In the genomic region with DNA sequence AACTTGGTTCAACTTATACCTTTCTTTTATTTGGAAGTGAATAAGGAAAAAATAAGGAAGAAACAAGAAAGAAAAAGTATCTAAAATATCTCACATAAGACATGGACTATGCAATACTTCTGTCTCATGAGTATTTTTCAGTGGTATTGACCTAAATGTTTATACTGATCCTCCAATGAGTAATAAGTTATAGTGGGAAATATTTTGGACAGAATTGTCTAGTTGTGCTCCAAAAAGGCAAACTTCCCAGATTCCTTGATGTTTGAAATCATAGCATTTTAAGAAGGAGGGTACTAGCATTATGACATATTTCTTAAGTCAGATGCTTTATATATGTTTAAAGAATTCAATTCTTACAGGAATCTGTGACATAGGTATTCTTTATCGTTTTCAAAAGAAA, we compare ENCODE assay signal across 26 cellular contexts.
"Had no signal": no experiment of that assay in that cellular context is flagged by ENCODE, and none has a peak within 500 bp of the region (broad histone marks: within the 10 kb centered on the region; RNA-seq: fewer than 3 reads in every experiment).

No MANE protein-coding gene starts in this region.

- H3K9me3 ChIP-seq: gastrocnemius medialis, left ventricle myocardium inferior, testis, uterus had no signal

- H3K27me3 ChIP-seq: dorsolateral prefrontal cortex, gastrocnemius medialis, neural progenitor cell, testis, uterus had no signal

- H3K4me1 Mint-ChIP-seq: activated CD4-positive, alpha-beta T cell treated with anti-CD3 and anti-CD28 coated beads, Interleukin-2, amount 10 ng/mL, durations not matched to agents 24 days and 14 days; activated CD8-positive, alpha-beta memory T cell treated with anti-CD3 and anti-CD28 coated beads, Interleukin-2, amount 10 ng/mL, durations not matched to agents 7 days and 5 days; central memory CD8-positive, alpha-beta T cell; stimulated activated naive B cell treated with anti-CD40 and anti-IgM and Interleukin-4, amounts not matched to agents 10 μg/mL and 1 μg/mL and 100 μg/mL, for 72 hours had no signal

- H3K4me1 ChIP-seq: left ventricle myocardium inferior, neural progenitor cell, testis, uterus had no signal

- H3K9ac ChIP-seq: neural progenitor cell had no signal

- H3K27ac ChIP-seq: dorsolateral prefrontal cortex, gastrocnemius medialis, left ventricle myocardium inferior, neural progenitor cell, testis, uterus had no signal

- H3K4me2 ChIP-seq: neural progenitor cell had no signal

- H3K9me3 Mint-ChIP-seq: activated CD4-positive, alpha-beta T cell treated with anti-CD3 and anti-CD28 coated beads, Interleukin-2, amount 10 ng/mL, durations not matched to agents 24 days and 14 days; activated CD8-positive, alpha-beta T cell treated with anti-CD3 and anti-CD28 coated beads for 36 hours; activated naive CD8-positive, alpha-beta T cell treated with anti-CD3 and anti-CD28 coated beads, Interleukin-2, amount 50 U/mL, for 24 hours; naive thymus-derived CD8-positive, alpha-beta T cell; neural progenitor cell; stimulated activated naive B cell treated with anti-CD40 and anti-IgM and Interleukin-4, amounts not matched to agents 10 μg/mL and 1 μg/mL and 100 μg/mL, for 72 hours; T-helper 1 cell treated with Interleukin-12 subunit alpha and Interleukin-12 subunit beta and Interleukin-4 antibody, amounts not matched to agents 30 μg/mL and 1 μg/mL, for 36 hours had no signal

- ATAC-seq: activated CD8-positive, alpha-beta memory T cell treated with anti-CD3 and anti-CD28 coated beads, Interleukin-2, amount 10 ng/mL, durations not matched to agents 7 days and 5 days; effector memory CD8-positive, alpha-beta T cell; esophagus mucosa; gastrocnemius medialis; naive thymus-derived CD8-positive, alpha-beta T cell; sciatic nerve; stimulated activated naive B cell treated with anti-CD40 and anti-IgM and Interleukin-4, amounts not matched to agents 10 μg/mL and 1 μg/mL and 100 μg/mL, for 72 hours had no signal

- DNase-seq: activated CD4-positive, alpha-beta T cell treated with anti-CD3 and anti-CD28 coated beads, Interleukin-2, amount 10 ng/mL, durations not matched to agents 24 days and 14 days; activated CD4-positive, CD25-positive, alpha-beta regulatory T cell; activated CD8-positive, alpha-beta memory T cell treated with anti-CD3 and anti-CD28 coated beads, Interleukin-2, amount 10 ng/mL, durations not matched to agents 7 days and 5 days; activated CD8-positive, alpha-beta T cell treated with anti-CD3 and anti-CD28 coated beads for 36 hours; activated effector memory CD4-positive, alpha-beta T cell treated with anti-CD3 and anti-CD28 coated beads, Interleukin-2, amount 50 U/mL, for 16 hours; activated naive CD4-positive, alpha-beta T cell treated with anti-CD3 and anti-CD28 coated beads, Interleukin-2, amount 50 U/mL, for 16 hours; activated naive CD8-positive, alpha-beta T cell treated with anti-CD3 and anti-CD28 coated beads, Interleukin-2, amount 50 U/mL, for 24 hours; activated T-cell treated with anti-CD3 and anti-CD28 coated beads for 4 hours; aorta; dorsolateral prefrontal cortex; effector memory CD8-positive, alpha-beta T cell; gastrocnemius medialis; hippocampal formation; left ventricle myocardium inferior; naive thymus-derived CD8-positive, alpha-beta T cell; small intestine; stimulated activated CD8-positive, alpha-beta memory T cell treated with anti-CD3 and anti-CD28 coated beads, Interleukin-4, amount 100 ng/mL, for 48 hours; stimulated activated naive B cell treated with anti-CD40 and anti-IgM and Interleukin-4, amounts not matched to agents 10 μg/mL and 1 μg/mL and 100 μg/mL, for 72 hours; testis; uterus had no signal

- H3K27me3 Mint-ChIP-seq: activated CD4-positive, alpha-beta T cell treated with anti-CD3 and anti-CD28 coated beads, Interleukin-2, amount 10 ng/mL, durations not matched to agents 24 days and 14 days; activated CD8-positive, alpha-beta memory T cell treated with anti-CD3 and anti-CD28 coated beads, Interleukin-2, amount 10 ng/mL, durations not matched to agents 7 days and 5 days; activated naive CD8-positive, alpha-beta T cell treated with anti-CD3 and anti-CD28 coated beads, Interleukin-2, amount 50 U/mL, for 24 hours; central memory CD8-positive, alpha-beta T cell; effector memory CD8-positive, alpha-beta T cell had no signal

- H3K36me3 Mint-ChIP-seq: activated CD8-positive, alpha-beta memory T cell treated with anti-CD3 and anti-CD28 coated beads, Interleukin-2, amount 10 ng/mL, durations not matched to agents 7 days and 5 days; naive thymus-derived CD8-positive, alpha-beta T cell; neural progenitor cell; stimulated activated naive B cell treated with anti-CD40 and anti-IgM and Interleukin-4, amounts not matched to agents 10 μg/mL and 1 μg/mL and 100 μg/mL, for 72 hours had no signal

- FAIRE-seq: colon, small intestine had no signal

- H2AFZ ChIP-seq: neural progenitor cell had no signal

- H3K4me3 ChIP-seq: dorsolateral prefrontal cortex, gastrocnemius medialis, left ventricle myocardium inferior, neural progenitor cell, testis, uterus had no signal

- H3K36me3 ChIP-seq: gastrocnemius medialis, left ventricle myocardium inferior, neural progenitor cell, uterus had no signal

- H3K27ac Mint-ChIP-seq: activated CD4-positive, alpha-beta T cell treated with anti-CD3 and anti-CD28 coated beads, Interleukin-2, amount 10 ng/mL, durations not matched to agents 24 days and 14 days; activated CD8-positive, alpha-beta memory T cell treated with anti-CD3 and anti-CD28 coated beads, Interleukin-2, amount 10 ng/mL, durations not matched to agents 7 days and 5 days; activated CD8-positive, alpha-beta T cell treated with anti-CD3 and anti-CD28 coated beads for 36 hours; activated naive CD8-positive, alpha-beta T cell treated with anti-CD3 and anti-CD28 coated beads, Interleukin-2, amount 50 U/mL, for 24 hours; effector memory CD8-positive, alpha-beta T cell; naive thymus-derived CD8-positive, alpha-beta T cell; neural progenitor cell; stimulated activated naive B cell treated with anti-CD40 and anti-IgM and Interleukin-4, amounts not matched to agents 10 μg/mL and 1 μg/mL and 100 μg/mL, for 72 hours; T-helper 1 cell treated with Interleukin-12 subunit alpha and Interleukin-12 subunit beta and Interleukin-4 antibody, amounts not matched to agents 30 μg/mL and 1 μg/mL, for 36 hours had no signal

- H3K4me3 Mint-ChIP-seq: activated CD4-positive, alpha-beta T cell treated with anti-CD3 and anti-CD28 coated beads, Interleukin-2, amount 10 ng/mL, durations not matched to agents 24 days and 14 days; activated CD8-positive, alpha-beta memory T cell treated with anti-CD3 and anti-CD28 coated beads, Interleukin-2, amount 10 ng/mL, durations not matched to agents 7 days and 5 days; activated CD8-positive, alpha-beta T cell treated with anti-CD3 and anti-CD28 coated beads for 36 hours; activated naive CD8-positive, alpha-beta T cell treated with anti-CD3 and anti-CD28 coated beads, Interleukin-2, amount 50 U/mL, for 24 hours; central memory CD8-positive, alpha-beta T cell; effector memory CD8-positive, alpha-beta T cell; naive thymus-derived CD8-positive, alpha-beta T cell; neural progenitor cell; stimulated activated naive B cell treated with anti-CD40 and anti-IgM and Interleukin-4, amounts not matched to agents 10 μg/mL and 1 μg/mL and 100 μg/mL, for 72 hours; T-helper 1 cell treated with Interleukin-12 subunit alpha and Interleukin-12 subunit beta and Interleukin-4 antibody, amounts not matched to agents 30 μg/mL and 1 μg/mL, for 36 hours had no signal
